ENCODE assay signal across 27 cellular contexts in the genomic region with DNA sequence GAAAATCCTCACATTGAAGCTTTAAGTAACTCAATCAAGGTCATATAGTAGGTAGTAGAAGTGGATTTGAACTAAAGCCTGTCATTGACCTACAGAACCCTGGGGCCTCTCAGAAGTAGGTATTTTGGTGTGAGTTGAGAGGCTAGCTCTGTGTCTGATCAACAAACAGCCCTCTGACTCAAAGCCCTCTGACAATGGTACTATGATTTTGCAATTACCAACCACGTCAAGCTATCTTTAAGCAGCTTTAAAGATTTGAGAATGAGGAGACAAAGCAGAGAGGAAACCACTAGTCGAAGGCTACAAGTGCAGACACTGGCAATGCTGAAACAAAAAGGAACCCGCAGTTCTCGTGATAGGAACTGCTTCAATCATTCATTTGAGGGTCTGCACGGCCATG. TPM values are rescaled to one million over a fixed set of nuclear protein-coding genes. Genes with fewer than 3 reads are reported as not detected.
"Had no signal": no experiment of that assay in that cellular context is flagged by ENCODE, and none has a peak within 500 bp of the region (broad histone marks: within the 10 kb centered on the region; RNA-seq: fewer than 3 reads in every experiment).

No MANE protein-coding gene starts in this region.

- H3K36me3 ChIP-seq: gastrocnemius medialis, ovary, sigmoid colon, stomach, thyroid gland had no signal

- H3K9me3 ChIP-seq: gastrocnemius medialis, ovary, psoas muscle, sigmoid colon, stomach, thyroid gland had no signal

- H3K4me1 Mint-ChIP-seq: endodermal cell; immature natural killer cell; naive thymus-derived CD8-positive, alpha-beta T cell; stimulated activated effector memory CD8-positive, alpha-beta T cell treated with anti-CD3 and anti-CD28 coated beads, Interleukin-12 subunit alpha, Interleukin-12 subunit beta, amount 100 ng/mL, for 72 hours had no signal

- H3K27ac Mint-ChIP-seq: endodermal cell; immature natural killer cell; stimulated activated effector memory CD8-positive, alpha-beta T cell treated with anti-CD3 and anti-CD28 coated beads, Interleukin-12 subunit alpha, Interleukin-12 subunit beta, amount 100 ng/mL, for 72 hours had no signal

- ATAC-seq: esophagus mucosa; gastrocnemius medialis; naive thymus-derived CD8-positive, alpha-beta T cell; psoas muscle; stimulated activated effector memory CD8-positive, alpha-beta T cell treated with anti-CD3 and anti-CD28 coated beads, Interleukin-12 subunit alpha, Interleukin-12 subunit beta, amount 100 ng/mL, for 72 hours had no signal

- H3K4me3 ChIP-seq: dorsolateral prefrontal cortex, gastrocnemius medialis, ovary, psoas muscle, sigmoid colon, stomach, thyroid gland had no signal

- H3K9me3 Mint-ChIP-seq: endodermal cell, immature natural killer cell had no signal

- H3K27me3 ChIP-seq: dorsolateral prefrontal cortex, gastrocnemius medialis, ovary, sigmoid colon, stomach, thyroid gland had no signal

- H3K36me3 Mint-ChIP-seq: immature natural killer cell; naive thymus-derived CD8-positive, alpha-beta T cell; stimulated activated effector memory CD8-positive, alpha-beta T cell treated with anti-CD3 and anti-CD28 coated beads, Interleukin-12 subunit alpha, Interleukin-12 subunit beta, amount 100 ng/mL, for 72 hours had no signal

- H3K27ac ChIP-seq: dorsolateral prefrontal cortex, epithelial cell of prostate, gastrocnemius medialis, ovary, psoas muscle, sigmoid colon, stomach, thyroid gland had no signal

- H3K4me1 ChIP-seq: gastrocnemius medialis, psoas muscle, thyroid gland had no signal

- DNase-seq: dorsolateral prefrontal cortex; effector CD4-positive, alpha-beta T cell; endodermal cell; foreskin fibroblast; gastrocnemius medialis; head of caudate nucleus; hypothalamus; immature natural killer cell; islet precursor cell; kidney glomerular epithelial cell; naive thymus-derived CD8-positive, alpha-beta T cell; nephron progenitor cell; nucleus accumbens; ovary; posterior cingulate gyrus; psoas muscle; right cardiac atrium; sigmoid colon; stimulated activated CD4-positive, alpha-beta T cell treated with anti-CD3 and anti-CD28 coated beads, Interleukin-2, amount 100 ng/mL, for 24 hours; stimulated activated CD4-positive, alpha-beta T cell treated with anti-CD3 and anti-CD28 coated beads, Interleukin-4, amount 100 ng/mL, for 24 hours; stimulated activated naive CD4-positive, alpha-beta T cell treated with Interleukin-2 at 50 U/mL for 16 hours; stomach; thyroid gland; trophoblast cell had no signal

- H3K4me3 Mint-ChIP-seq: endodermal cell; immature natural killer cell; naive thymus-derived CD8-positive, alpha-beta T cell; nephron progenitor cell; stimulated activated effector memory CD8-positive, alpha-beta T cell treated with anti-CD3 and anti-CD28 coated beads, Interleukin-12 subunit alpha, Interleukin-12 subunit beta, amount 100 ng/mL, for 72 hours had no signal

RNA-seq across cellular contexts. Expression of gene PDE1C, which starts 19.0 kb away (rescaled TPM):
- total RNA-seq: naive thymus-derived CD8-positive, alpha-beta T cell had no signal
- polyA plus RNA-seq: naive thymus-derived CD8-positive, alpha-beta T cell had no signal
